2 cellular contexts compared by ENCODE assay signal in the genomic region with DNA sequence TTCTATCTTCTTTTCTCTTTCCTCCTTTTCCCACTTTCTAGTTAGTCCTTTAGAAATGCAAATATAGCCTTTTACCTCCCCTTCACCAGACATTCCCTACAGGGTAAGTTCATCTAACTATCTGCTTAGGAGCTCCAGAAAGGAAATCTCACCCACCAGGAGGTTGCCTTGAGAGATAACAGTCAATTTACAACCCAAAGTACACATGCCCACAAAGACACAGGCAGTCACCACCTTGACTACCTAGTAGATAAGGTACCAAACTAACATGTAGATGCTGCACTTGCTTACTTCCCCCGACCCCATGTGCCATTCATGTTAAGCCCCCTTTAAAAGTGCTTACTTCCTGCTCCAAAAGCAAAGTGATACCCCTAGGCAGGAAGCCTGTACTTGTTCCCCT.
TF ChIP-seq lines count a peak whose summit lies in the region.

No MANE protein-coding gene starts in this region.

TF ChIP-seq in GM12891, 5 proteins besides CTCF, POLR2A, EP300 and RAD21 (continued from another document):
- TF ChIP-seq PAX5 (IDR thresholded peaks at IDR 0.05; ENCODE audit: insufficient read depth, low read length, severe bottlenecking) (no peak), POU2F2 (IDR thresholded peaks at IDR 0.05; ENCODE audit: low read depth, low read length) (no peak)

TF ChIP-seq in K562, 482 proteins besides CTCF, POLR2A, EP300 and RAD21:
- TF ChIP-seq HMBOX1 (IDR thresholded peaks at IDR 0.05) (peak; percentile 67), BDP1 (IDR thresholded peaks at IDR 0.05; ENCODE audit: insufficient read depth, insufficient read length) (no peak), NFIX (CRISPR knock-in tag; IDR thresholded peaks at IDR 0.05; ENCODE audit: low read depth) (no peak), CBFA2T3 (IDR thresholded peaks at IDR 0.05) (peak; percentile 41), DDX20 (tag; IDR thresholded peaks at IDR 0.05; ENCODE audit: low read depth) (no peak), PHF8 (IDR thresholded peaks at IDR 0.05; ENCODE audit: borderline replicate concordance, low read length) (no peak), CBFA2T2 (conservative IDR thresholded peaks at IDR 0.05) (0 out of 2 replicates have a peak, but pooled peaks have one; percentile 3), SP2 (IDR thresholded peaks at IDR 0.05; ENCODE audit: extremely low read depth, low read depth, low read length, poor library complexity, severe bottlenecking) (no peak), SNAPC5 (CRISPR knock-in tag; IDR thresholded peaks at IDR 0.05) (no peak)
